21 cellular contexts compared by ENCODE assay signal in genomic region chr12:87127272-87127671, GRCh38.
DNase-seq lines count a peak whose midpoint lies in the region; ATAC-seq and TF ChIP-seq lines count a peak whose summit lies in the region.
"Had no signal": no experiment of that assay in that cellular context is flagged by ENCODE, and none has a peak within 500 bp of the region (broad histone marks: within the 10 kb centered on the region; RNA-seq: fewer than 3 reads in every experiment).

No MANE protein-coding gene starts in this region.

- no peak overlapping the region for H3K27ac ChIP-seq in psoas muscle
- H3K27ac ChIP-seq: lower lobe of right lung, uterus, WERI-Rb-1 had no signal

- no peaks in the 10 kb centered on the region; the same call in 1 of the 2 replicates for H3K9me3 ChIP-seq in MG63
- H3K9me3 ChIP-seq in psoas muscle = no peaks in the 10 kb centered on the region
- H3K9me3 ChIP-seq: uterus had no signal

- H3K9me3 Mint-ChIP-seq in brain = peaks cover 4 to 18% (median 12%) of the 10 kb centered on the region in 5 experiments

- intact Hi-C loops in psoas muscle (cut with DNase I) = no loop called here

- H3K4me1 ChIP-seq in psoas muscle = no peaks in the 10 kb centered on the region
- H3K4me1 ChIP-seq: lower lobe of right lung, uterus had no signal

- H3K4me3 Mint-ChIP-seq in brain = peak overlapping the region in 1 of 5 experiments; percentile 23
- H3K4me3 Mint-ChIP-seq: activated CD4-positive, alpha-beta memory T cell treated with anti-CD3 and anti-CD28 coated beads, Interleukin-2, amount 10 ng/mL, durations not matched to agents 7 days and 5 days; activated naive CD8-positive, alpha-beta T cell; endodermal cell; natural killer cell had no signal

- H3K27me3 Mint-ChIP-seq in brain = no peaks in the 10 kb centered on the region
- H3K27me3 Mint-ChIP-seq: activated CD4-positive, alpha-beta memory T cell treated with anti-CD3 and anti-CD28 coated beads, Interleukin-2, amount 10 ng/mL, durations not matched to agents 7 days and 5 days; activated naive CD8-positive, alpha-beta T cell had no signal

- peak overlapping the region in 3 of 5 experiments; percentile 48 to 85 (median 57) for H3K27ac Mint-ChIP-seq in brain
- H3K27ac Mint-ChIP-seq: activated CD4-positive, alpha-beta memory T cell treated with anti-CD3 and anti-CD28 coated beads, Interleukin-2, amount 10 ng/mL, durations not matched to agents 7 days and 5 days; activated naive CD8-positive, alpha-beta T cell; endodermal cell; natural killer cell had no signal

- TF ChIP-seq CTCF in brain (conservative IDR thresholded peaks at IDR 0.05) (no peak), psoas muscle (IDR thresholded peaks at IDR 0.05) (no peak)

- H3K4me1 Mint-ChIP-seq in brain = no peaks in the 10 kb centered on the region
- H3K4me1 Mint-ChIP-seq: activated CD4-positive, alpha-beta memory T cell treated with anti-CD3 and anti-CD28 coated beads, Interleukin-2, amount 10 ng/mL, durations not matched to agents 7 days and 5 days; natural killer cell had no signal

- no peaks in the 10 kb centered on the region for H3K36me3 ChIP-seq in MG63
- H3K36me3 ChIP-seq in psoas muscle (ENCODE audit: insufficient read depth in 1 of 2, low read depth in 1 of 2) = no peaks in the 10 kb centered on the region
- H3K36me3 ChIP-seq: lower lobe of right lung, uterus, WERI-Rb-1 had no signal

- ATAC-seq in HG03469 (IDR thresholded peaks at IDR 0.05; ENCODE audit: unreplicated experiment) (no peak), psoas muscle (no peak), GM19328 (IDR thresholded peaks at IDR 0.05; ENCODE audit: unreplicated experiment) (no peak)
- ATAC-seq: lower lobe of right lung; natural killer cell; stimulated activated naive CD8-positive, alpha-beta T cell treated with anti-CD3 and anti-CD28 coated beads, Interleukin-15, Interleukin-2, amounts not matched to agents 100 U/mL and 50 U/mL, for 24 hours had no signal

- H3K27me3 ChIP-seq in MG63 = no peaks in the 10 kb centered on the region
- H3K27me3 ChIP-seq in psoas muscle (ENCODE audit: insufficient read depth in 3 of 3, low read length in 2 of 3) = peaks cover 0 to 2% (median 0%) of the 10 kb centered on the region in 3 donors
- H3K27me3 ChIP-seq: uterus had no signal

- H3K36me3 Mint-ChIP-seq in brain = no peaks in the 10 kb centered on the region
- H3K36me3 Mint-ChIP-seq: activated naive CD8-positive, alpha-beta T cell; natural killer cell had no signal

- H3K4me3 ChIP-seq in MG63 = no peak overlapping the region
- H3K4me3 ChIP-seq in psoas muscle = no peak overlapping the region
- H3K4me3 ChIP-seq: lower lobe of right lung, uterus had no signal

- DNase-seq in Ammon's horn (ENCODE audit: low spot score) (peak; percentile 58), MG63 (peak; percentile 11), inferior parietal cortex (ENCODE audit: extremely low spot score) (peak; percentile 20), psoas muscle (no peak), epidermal melanocyte (ENCODE audit: insufficient read length, low spot score) (no peak)
- DNase-seq: activated CD4-positive, alpha-beta memory T cell treated with anti-CD3 and anti-CD28 coated beads, Interleukin-2, amount 10 ng/mL, durations not matched to agents 7 days and 5 days; activated T-cell treated with anti-CD3 and anti-CD28 coated beads, Interleukin-2, amount 50 U/mL, for 48 hours; central memory CD4-positive, alpha-beta T cell; endodermal cell; GOT3; lower lobe of right lung; natural killer cell; NCI-H524 treated with DMSO at 0.1 percent for 48 hours; stimulated activated CD4-positive, alpha-beta T cell treated with anti-CD3 and anti-CD28 coated beads, Interleukin-15, amount 100 ng/mL, for 24 hours; stimulated activated naive CD8-positive, alpha-beta T cell treated with anti-CD3 and anti-CD28 coated beads, Interleukin-15, Interleukin-2, amounts not matched to agents 100 U/mL and 50 U/mL, for 24 hours; uterus; WERI-Rb-1 had no signal

Comparison
In these comparisons a context has a peak if more than half of its experiments do, and no peak if none do; other contexts are left out.
1. DNase-seq: peak in Ammon's horn (single experiment), MG63 (single experiment) and inferior parietal cortex (single experiment); none in psoas muscle (0 of 2) and epidermal melanocyte (single experiment).